2 cellular contexts compared by ENCODE assay signal in the genomic region with DNA sequence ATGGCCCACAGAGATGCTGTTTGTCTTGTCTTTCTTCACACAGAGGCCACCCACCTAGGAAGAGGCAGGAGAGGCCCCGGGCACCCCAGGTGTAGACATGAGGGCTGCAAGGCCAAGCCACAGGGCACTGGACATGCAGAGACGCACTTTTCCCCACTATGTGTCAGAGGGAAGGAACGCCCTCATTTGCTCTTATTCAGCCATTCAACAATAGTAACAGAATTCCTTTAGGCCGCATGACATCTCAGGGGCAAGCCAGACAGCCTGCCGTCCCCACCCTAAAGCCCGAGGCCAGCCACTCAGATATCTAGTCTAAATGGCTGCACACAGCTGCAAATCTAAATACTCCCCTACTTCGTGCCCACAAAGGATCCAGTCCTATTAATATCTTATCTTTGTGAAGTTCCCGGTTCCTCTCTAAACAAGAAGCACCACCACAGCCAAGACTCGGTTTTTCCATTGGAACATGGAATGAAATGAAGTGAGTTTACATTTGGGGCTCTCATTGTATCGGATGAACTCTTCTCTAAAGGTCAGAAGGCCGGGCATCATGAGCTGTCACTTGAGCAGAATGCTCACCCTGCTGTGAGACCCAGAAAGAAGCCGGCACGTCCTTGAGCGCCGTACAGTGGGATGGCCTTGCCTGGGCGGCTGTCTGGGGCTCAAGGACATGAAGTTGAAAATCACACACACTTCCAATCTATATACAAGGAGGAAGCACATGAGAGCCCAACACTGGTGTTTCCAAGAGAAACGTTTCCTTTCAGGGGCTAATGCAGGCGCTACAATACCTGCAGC.
TF ChIP-seq lines count a peak whose summit lies in the region.

No MANE protein-coding gene starts in this region.

TF ChIP-seq in liver, 16 proteins besides CTCF, POLR2A, EP300 and RAD21:
- TF ChIP-seq NR2F2 (IDR thresholded peaks at IDR 0.05) (peak; percentile 23), HNF4G (IDR thresholded peaks at IDR 0.05) (no peak)

TF ChIP-seq in HepG2, 621 proteins besides CTCF, POLR2A, EP300 and RAD21:
- no peak for TF ChIP-seq ZZZ3 (CRISPR knock-in tag; IDR thresholded peaks at IDR 0.05; ENCODE audit: borderline replicate concordance)
- TF ChIP-seq CHD2 (IDR thresholded peaks at IDR 0.05; ENCODE audit: low read depth, low read length): no peak
- no peak for TF ChIP-seq ZNF768 (CRISPR knock-in tag; IDR thresholded peaks at IDR 0.05)
- TF ChIP-seq, protein P1, sequence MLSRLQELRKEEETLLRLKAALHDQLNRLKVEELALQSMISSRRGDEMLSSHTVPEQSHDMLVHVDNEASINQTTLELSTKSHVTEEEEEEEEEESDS (CRISPR knock-in tag; IDR thresholded peaks at IDR 0.05; ENCODE audit: borderline replicate concordance): no peak
- TF ChIP-seq, protein P2, sequence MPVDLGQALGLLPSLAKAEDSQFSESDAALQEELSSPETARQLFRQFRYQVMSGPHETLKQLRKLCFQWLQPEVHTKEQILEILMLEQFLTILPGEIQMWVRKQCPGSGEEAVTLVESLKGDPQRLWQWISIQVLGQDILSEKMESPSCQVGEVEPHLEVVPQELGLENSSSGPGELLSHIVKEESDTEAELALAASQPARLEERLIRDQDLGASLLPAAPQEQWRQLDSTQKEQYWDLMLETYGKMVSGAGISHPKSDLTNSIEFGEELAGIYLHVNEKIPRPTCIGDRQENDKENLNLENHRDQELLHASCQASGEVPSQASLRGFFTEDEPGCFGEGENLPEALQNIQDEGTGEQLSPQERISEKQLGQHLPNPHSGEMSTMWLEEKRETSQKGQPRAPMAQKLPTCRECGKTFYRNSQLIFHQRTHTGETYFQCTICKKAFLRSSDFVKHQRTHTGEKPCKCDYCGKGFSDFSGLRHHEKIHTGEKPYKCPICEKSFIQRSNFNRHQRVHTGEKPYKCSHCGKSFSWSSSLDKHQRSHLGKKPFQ (CRISPR knock-in tag; IDR thresholded peaks at IDR 0.05; ENCODE audit: insufficient replicate concordance): no peak
- TF ChIP-seq HES4 (CRISPR knock-in tag; IDR thresholded peaks at IDR 0.05; ENCODE audit: borderline replicate concordance): no peak
- TF ChIP-seq NBN (conservative IDR thresholded peaks at IDR 0.05): no peak
- no peak for TF ChIP-seq TRIM24 (CRISPR knock-in tag; IDR thresholded peaks at IDR 0.05)
